In the genomic region with DNA sequence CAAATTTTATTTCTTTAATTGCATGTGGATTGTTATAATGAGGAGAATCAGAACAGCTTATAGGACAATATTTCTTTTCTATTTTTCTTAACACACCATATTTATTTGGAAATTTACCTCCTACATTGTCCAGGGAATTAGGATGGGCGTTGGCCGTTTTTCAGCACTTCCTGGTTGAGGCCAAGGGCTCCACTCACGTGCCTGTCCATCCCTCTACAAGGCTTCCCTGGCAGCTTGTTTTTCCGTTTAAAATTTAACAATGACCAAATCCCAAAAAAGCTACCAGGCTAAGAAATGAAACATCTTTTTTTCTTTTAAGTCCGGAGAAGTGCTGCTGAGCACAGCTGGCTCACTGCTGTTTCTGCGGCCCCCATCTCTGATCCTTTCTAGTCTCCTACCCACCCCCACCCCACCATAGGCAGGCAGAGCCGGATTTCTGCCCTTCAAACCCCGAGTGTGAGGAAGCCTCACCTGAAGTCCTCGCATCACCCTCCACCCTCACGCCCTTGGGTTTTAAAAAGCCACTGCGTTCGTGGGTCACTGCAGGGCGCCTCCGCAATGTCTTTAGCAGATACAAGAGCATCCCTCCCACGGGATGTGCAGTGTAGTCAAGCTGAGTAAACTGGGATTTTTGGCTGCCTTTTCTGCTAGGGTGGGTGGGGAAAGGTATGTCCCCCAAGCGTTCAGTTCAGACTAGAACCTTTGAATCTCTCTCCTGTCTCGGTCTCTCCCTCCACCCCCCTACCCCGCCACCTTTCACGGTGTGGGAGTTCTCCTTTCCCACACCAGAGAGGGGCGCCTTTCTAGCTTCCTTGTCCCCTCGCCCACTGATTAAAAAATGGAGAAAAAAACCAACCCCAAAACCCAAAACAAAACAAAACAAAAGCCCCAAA, we compare ENCODE assay signal across 1 cellular context.
A peak's percentile ranks its signal among the peaks of the same experiment; 100 is the strongest.
TF ChIP-seq lines count a peak whose summit lies in the region.

No MANE protein-coding gene starts in this region.

TF ChIP-seq in HCT116, 20 proteins besides CTCF, POLR2A, EP300 and RAD21 (continued from another document):
- TF ChIP-seq ELF1 (IDR thresholded peaks at IDR 0.05; ENCODE audit: borderline replicate concordance, low read depth) (peak; percentile 71), POLR2AphosphoS5 (IDR thresholded peaks at IDR 0.05; ENCODE audit: low read depth, low read length) (no peak)
- TF ChIP-seq, protein P1, sequence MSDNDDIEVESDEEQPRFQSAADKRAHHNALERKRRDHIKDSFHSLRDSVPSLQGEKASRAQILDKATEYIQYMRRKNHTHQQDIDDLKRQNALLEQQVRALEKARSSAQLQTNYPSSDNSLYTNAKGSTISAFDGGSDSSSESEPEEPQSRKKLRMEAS (IDR thresholded peaks at IDR 0.05) = peak; percentile 37; the same call in 1 of the 2 replicates
TF ChIP-seq in HCT116: peak in this region for 2.
